Comparison of ENCODE assay signal across 1 cellular context in the genomic region with DNA sequence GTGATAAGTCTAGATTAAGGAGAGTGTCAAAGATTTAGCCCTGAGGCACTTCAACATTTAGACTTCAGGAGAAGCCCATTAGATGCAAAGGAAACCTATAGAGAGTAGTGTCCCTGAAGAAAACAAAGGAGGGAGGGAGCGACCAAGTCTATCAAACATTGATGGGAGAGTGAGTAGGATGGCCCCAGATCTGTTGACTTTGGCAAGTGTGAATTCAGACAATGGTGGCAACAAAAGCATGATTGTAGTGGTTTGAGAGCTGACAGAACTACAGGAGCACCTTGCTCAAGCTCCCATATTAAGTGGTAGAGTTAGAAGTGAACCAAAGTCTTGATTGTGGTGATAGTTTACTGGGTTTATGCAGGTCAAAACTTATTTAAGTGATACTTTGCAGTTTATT.
TF ChIP-seq lines count a peak whose summit lies in the region.

No MANE protein-coding gene starts in this region.

TF ChIP-seq in endothelial cell of umbilical vein, 7 proteins besides CTCF, POLR2A, EP300 and RAD21:
- no peak for TF ChIP-seq GATA2 (IDR thresholded peaks at IDR 0.05; ENCODE audit: insufficient read depth, insufficient read length, low read depth, low read length)
- TF ChIP-seq FOS (IDR thresholded peaks at IDR 0.05; ENCODE audit: borderline replicate concordance, insufficient read depth, low read length): no peak
- TF ChIP-seq EZH2 (IDR thresholded peaks at IDR 0.05; ENCODE audit: borderline replicate concordance, low read depth, low read length, severe bottlenecking): no peak
- no peak for TF ChIP-seq POLR2AphosphoS5 (IDR thresholded peaks at IDR 0.05; ENCODE audit: insufficient read depth, low read depth, low read length)
- TF ChIP-seq, protein P1, sequence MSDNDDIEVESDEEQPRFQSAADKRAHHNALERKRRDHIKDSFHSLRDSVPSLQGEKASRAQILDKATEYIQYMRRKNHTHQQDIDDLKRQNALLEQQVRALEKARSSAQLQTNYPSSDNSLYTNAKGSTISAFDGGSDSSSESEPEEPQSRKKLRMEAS (IDR thresholded peaks at IDR 0.05; ENCODE audit: insufficient read depth, insufficient read length): no peak
- TF ChIP-seq MYC (IDR thresholded peaks at IDR 0.05; ENCODE audit: low read depth, low read length): no peak
- TF ChIP-seq JUN (IDR thresholded peaks at IDR 0.05; ENCODE audit: borderline replicate concordance, insufficient read depth, insufficient read length, low read depth): no peak
